In the genomic region with DNA sequence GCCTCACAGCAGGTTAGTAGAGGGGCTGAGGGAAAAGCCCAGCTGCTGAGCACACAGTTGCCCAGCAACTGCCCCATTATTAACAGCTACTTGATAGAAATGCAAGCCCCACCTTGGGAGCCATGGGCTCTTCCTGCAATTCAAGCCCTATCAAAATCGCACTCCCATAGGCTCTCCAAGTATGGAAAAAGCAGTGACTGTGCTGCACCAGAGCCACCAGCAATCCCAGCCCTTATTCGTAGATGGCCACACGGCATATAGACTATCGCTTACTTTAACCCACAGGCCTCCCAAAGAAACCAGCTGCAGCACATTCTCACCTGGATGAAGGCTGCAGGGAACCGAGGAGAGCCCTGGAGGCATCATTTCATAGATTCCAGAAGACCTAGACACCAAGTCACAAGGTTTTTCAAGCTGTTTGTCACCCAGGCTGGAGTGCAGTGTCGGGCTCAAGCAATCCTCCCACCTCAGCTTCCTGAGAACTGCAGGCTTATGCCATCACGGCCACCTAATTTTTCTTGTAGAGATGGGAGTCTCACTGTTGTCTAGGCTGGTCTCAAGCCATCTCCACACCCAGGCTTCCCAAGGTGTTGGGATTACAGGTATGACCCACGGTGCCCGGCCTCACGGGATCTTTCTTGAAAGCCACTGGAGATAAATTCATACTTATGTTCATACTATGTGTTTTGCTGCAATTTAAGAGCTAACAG, we compare ENCODE assay signal across 1 cellular context.
A peak's percentile ranks its signal among the peaks of the same experiment; 100 is the strongest.
TF ChIP-seq lines count a peak whose summit lies in the region.

No MANE protein-coding gene starts in this region.

TF ChIP-seq in WTC11, 78 proteins besides CTCF, POLR2A, EP300 and RAD21 (continued from another document and continues in another):
- TF ChIP-seq E2F4 (CRISPR knock-in tag; IDR thresholded peaks at IDR 0.05; ENCODE audit: borderline replicate concordance, low read depth) (no peak), FOXP1 (CRISPR knock-in tag; IDR thresholded peaks at IDR 0.05; ENCODE audit: borderline replicate concordance) (no peak), ZNF263 (CRISPR knock-in tag; IDR thresholded peaks at IDR 0.05; ENCODE audit: low read depth) (no peak), AR (CRISPR knock-in tag; IDR thresholded peaks at IDR 0.05) (peak; percentile 75; the same call in 1 of the 2 replicates), STAT6 (CRISPR knock-in tag; conservative IDR thresholded peaks at IDR 0.05; ENCODE audit: low read depth) (no peak), CREM (CRISPR knock-in tag; IDR thresholded peaks at IDR 0.05) (no peak), ATF1 (CRISPR knock-in tag; IDR thresholded peaks at IDR 0.05) (peak; percentile 14; the same call in 1 of the 2 replicates), NFYB (CRISPR knock-in tag; conservative IDR thresholded peaks at IDR 0.05; ENCODE audit: low read depth) (no peak), MLX (CRISPR knock-in tag; IDR thresholded peaks at IDR 0.05) (no peak), CREB1 (CRISPR knock-in tag; IDR thresholded peaks at IDR 0.05) (no peak), AFF4 (CRISPR knock-in tag; IDR thresholded peaks at IDR 0.05; ENCODE audit: borderline replicate concordance) (no peak), PRDM15 (CRISPR knock-in tag; IDR thresholded peaks at IDR 0.05) (no peak), E2F1 (CRISPR knock-in tag; IDR thresholded peaks at IDR 0.05) (no peak), CDX4 (CRISPR knock-in tag; IDR thresholded peaks at IDR 0.05; ENCODE audit: borderline replicate concordance) (no peak), OVOL2 (CRISPR knock-in tag; IDR thresholded peaks at IDR 0.05; ENCODE audit: borderline replicate concordance) (no peak), FOXJ3 (CRISPR knock-in tag; IDR thresholded peaks at IDR 0.05; ENCODE audit: borderline replicate concordance) (no peak), ZNF232 (CRISPR knock-in tag; IDR thresholded peaks at IDR 0.05) (no peak), IRF2 (CRISPR knock-in tag; IDR thresholded peaks at IDR 0.05; ENCODE audit: borderline replicate concordance, low read depth) (no peak), MYBL2 (CRISPR knock-in tag; IDR thresholded peaks at IDR 0.05) (no peak), ETV6 (CRISPR knock-in tag; IDR thresholded peaks at IDR 0.05) (no peak), FOXK1 (CRISPR knock-in tag; IDR thresholded peaks at IDR 0.05) (no peak), ZNF671 (CRISPR knock-in tag; IDR thresholded peaks at IDR 0.05) (peak; percentile 82; the same call in 1 of the 2 replicates), NFATC4 (CRISPR knock-in tag; IDR thresholded peaks at IDR 0.05) (peak; percentile 81), GABPB1 (CRISPR knock-in tag; IDR thresholded peaks at IDR 0.05) (no peak; the same call in 1 of the 2 replicates)
- TF ChIP-seq, protein P1, sequence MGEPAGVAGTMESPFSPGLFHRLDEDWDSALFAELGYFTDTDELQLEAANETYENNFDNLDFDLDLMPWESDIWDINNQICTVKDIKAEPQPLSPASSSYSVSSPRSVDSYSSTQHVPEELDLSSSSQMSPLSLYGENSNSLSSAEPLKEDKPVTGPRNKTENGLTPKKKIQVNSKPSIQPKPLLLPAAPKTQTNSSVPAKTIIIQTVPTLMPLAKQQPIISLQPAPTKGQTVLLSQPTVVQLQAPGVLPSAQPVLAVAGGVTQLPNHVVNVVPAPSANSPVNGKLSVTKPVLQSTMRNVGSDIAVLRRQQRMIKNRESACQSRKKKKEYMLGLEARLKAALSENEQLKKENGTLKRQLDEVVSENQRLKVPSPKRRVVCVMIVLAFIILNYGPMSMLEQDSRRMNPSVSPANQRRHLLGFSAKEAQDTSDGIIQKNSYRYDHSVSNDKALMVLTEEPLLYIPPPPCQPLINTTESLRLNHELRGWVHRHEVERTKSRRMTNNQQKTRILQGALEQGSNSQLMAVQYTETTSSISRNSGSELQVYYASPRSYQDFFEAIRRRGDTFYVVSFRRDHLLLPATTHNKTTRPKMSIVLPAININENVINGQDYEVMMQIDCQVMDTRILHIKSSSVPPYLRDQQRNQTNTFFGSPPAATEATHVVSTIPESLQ (CRISPR knock-in tag; IDR thresholded peaks at IDR 0.05), result no peak
- TF ChIP-seq, protein P2, sequence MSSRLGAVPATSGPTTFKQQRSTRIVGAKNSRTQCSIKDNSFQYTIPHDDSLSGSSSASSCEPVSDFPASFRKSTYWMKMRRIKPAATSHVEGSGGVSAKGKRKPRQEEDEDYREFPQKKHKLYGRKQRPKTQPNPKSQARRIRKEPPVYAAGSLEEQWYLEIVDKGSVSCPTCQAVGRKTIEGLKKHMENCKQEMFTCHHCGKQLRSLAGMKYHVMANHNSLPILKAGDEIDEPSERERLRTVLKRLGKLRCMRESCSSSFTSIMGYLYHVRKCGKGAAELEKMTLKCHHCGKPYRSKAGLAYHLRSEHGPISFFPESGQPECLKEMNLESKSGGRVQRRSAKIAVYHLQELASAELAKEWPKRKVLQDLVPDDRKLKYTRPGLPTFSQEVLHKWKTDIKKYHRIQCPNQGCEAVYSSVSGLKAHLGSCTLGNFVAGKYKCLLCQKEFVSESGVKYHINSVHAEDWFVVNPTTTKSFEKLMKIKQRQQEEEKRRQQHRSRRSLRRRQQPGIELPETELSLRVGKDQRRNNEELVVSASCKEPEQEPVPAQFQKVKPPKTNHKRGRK (CRISPR knock-in tag; IDR thresholded peaks at IDR 0.05; ENCODE audit: borderline replicate concordance), result no peak
- TF ChIP-seq, protein P3, sequence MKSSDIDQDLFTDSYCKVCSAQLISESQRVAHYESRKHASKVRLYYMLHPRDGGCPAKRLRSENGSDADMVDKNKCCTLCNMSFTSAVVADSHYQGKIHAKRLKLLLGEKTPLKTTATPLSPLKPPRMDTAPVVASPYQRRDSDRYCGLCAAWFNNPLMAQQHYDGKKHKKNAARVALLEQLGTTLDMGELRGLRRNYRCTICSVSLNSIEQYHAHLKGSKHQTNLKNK (CRISPR knock-in tag; IDR thresholded peaks at IDR 0.05), result peak; percentile 54
